ENCODE assay signal across 10 cellular contexts in genomic region chr2:236550701-236551465, GRCh38. TPM values are rescaled to one million over a fixed set of nuclear protein-coding genes. Genes with fewer than 3 reads are reported as not detected.
DNase-seq lines count a peak whose midpoint lies in the region; ATAC-seq and TF ChIP-seq lines count a peak whose summit lies in the region.
"Had no signal": no experiment of that assay in that cellular context is flagged by ENCODE, and none has a peak within 500 bp of the region (broad histone marks: within the 10 kb centered on the region; RNA-seq: fewer than 3 reads in every experiment).

No MANE protein-coding gene starts in this region.

- DNase-seq in stimulated activated CD4-positive, alpha-beta T cell treated with anti-CD3 and anti-CD28 coated beads, Interleukin-15, amount 100 ng/mL, for 24 hours: peak; percentile 44
- no peak for DNase-seq in stimulated activated CD4-positive, alpha-beta T cell treated with anti-CD3 and anti-CD28 coated beads, Interleukin-2, amount 100 ng/mL, for 48 hours
- DNase-seq in GM23338 (ENCODE audit: low spot score) (no peak), pons (ENCODE audit: low spot score) (no peak), HEK293T (ENCODE audit: extremely low spot score) (no peak), SW 1271 (lab: John Stamatoyannopoulos, UW) (no peak)
- DNase-seq: AML-193 had no signal

- H3K27me3 ChIP-seq in GM23338 (ENCODE audit: insufficient read depth): no peaks in the 10 kb centered on the region

- H4K20me1 ChIP-seq in GM23338 (replicated peaks; ENCODE audit: insufficient read depth): no peaks in the 10 kb centered on the region

- peak overlapping the region; percentile 59; the same call in 1 of the 2 replicates for H2AFZ ChIP-seq in GM23338

- no peaks in the 10 kb centered on the region for H3K79me2 ChIP-seq in GM23338 (replicated peaks; ENCODE audit: insufficient read depth)

- CTCF ChIA-PET in HEK293T (lab: Yijun Ruan, JAX): no interaction called here

- H3K9me2 ChIP-seq in GM23338 (ENCODE audit: insufficient read depth): peaks cover 9% of the 10 kb centered on the region; the same call in 1 of the 2 replicates

- no peaks in the 10 kb centered on the region; the same call in 2 of the 3 replicates for H3K36me3 Mint-ChIP-seq in GM23338 (ENCODE audit: low read depth)
- H3K36me3 Mint-ChIP-seq in stimulated activated memory B cell treated with anti-CD40 and anti-IgM and Interleukin-4, amounts not matched to agents 10 μg/mL and 1 μg/mL and 100 μg/mL, for 72 hours: peaks cover 7% of the 10 kb centered on the region

- H3K4me3 Mint-ChIP-seq in GM23338: no peak overlapping the region
- peak overlapping the region; percentile 56 for H3K4me3 Mint-ChIP-seq in stimulated activated memory B cell treated with anti-CD40 and anti-IgM and Interleukin-4, amounts not matched to agents 10 μg/mL and 1 μg/mL and 100 μg/mL, for 72 hours

- H3K4me3 ChIP-seq in GM23338: no peak overlapping the region

- peaks cover 30% of the 10 kb centered on the region for H3K4me1 Mint-ChIP-seq in GM23338
- H3K4me1 Mint-ChIP-seq in stimulated activated memory B cell treated with anti-CD40 and anti-IgM and Interleukin-4, amounts not matched to agents 10 μg/mL and 1 μg/mL and 100 μg/mL, for 72 hours: peaks cover 85% of the 10 kb centered on the region

- H3K27ac ChIP-seq in GM23338 (ENCODE audit: low read depth): no peak overlapping the region

- H3K27ac Mint-ChIP-seq in GM23338: no peak overlapping the region
- H3K27ac Mint-ChIP-seq in stimulated activated memory B cell treated with anti-CD40 and anti-IgM and Interleukin-4, amounts not matched to agents 10 μg/mL and 1 μg/mL and 100 μg/mL, for 72 hours: peak overlapping the region; percentile 84

- POLR2A ChIA-PET in HEK293T (lab: Yijun Ruan, JAX): no interaction called here

- no peaks in the 10 kb centered on the region for H3F3A ChIP-seq in GM23338 (replicated peaks; ENCODE audit: low read depth)

- H3K36me3 ChIP-seq in GM23338 (ENCODE audit: insufficient read depth): no peaks in the 10 kb centered on the region

- H3K9me3 Mint-ChIP-seq in GM23338: peaks cover 6% of the 10 kb centered on the region; the same call in 1 of the 3 replicates
- H3K9me3 Mint-ChIP-seq in stimulated activated memory B cell treated with anti-CD40 and anti-IgM and Interleukin-4, amounts not matched to agents 10 μg/mL and 1 μg/mL and 100 μg/mL, for 72 hours: peaks cover 7% of the 10 kb centered on the region

- no peak for TF ChIP-seq CTCF in GM23338 (conservative IDR thresholded peaks at IDR 0.05; ENCODE audit: low read depth in 2 of 2)

- ATAC-seq in GM23338: no peak
- peak; percentile 39 for ATAC-seq in HG03565 (IDR thresholded peaks at IDR 0.05; ENCODE audit: unreplicated experiment)
- peak; percentile 80 for ATAC-seq in stimulated activated memory B cell treated with anti-CD40 and anti-IgM and Interleukin-4, amounts not matched to agents 10 μg/mL and 1 μg/mL and 100 μg/mL, for 72 hours
- ATAC-seq: SK-N-SH treated with all-trans-retinoic acid at 6 μM for 48 hours had no signal

- H3K4me1 ChIP-seq in GM23338 (ENCODE audit: insufficient read depth): peaks cover 6% of the 10 kb centered on the region

- H3K4me2 ChIP-seq in GM23338: no peak overlapping the region

- H3K27me3 Mint-ChIP-seq in GM23338 (ENCODE audit: insufficient read depth, low read depth, poor library complexity): peaks cover 11% of the 10 kb centered on the region
- H3K27me3 Mint-ChIP-seq in stimulated activated memory B cell treated with anti-CD40 and anti-IgM and Interleukin-4, amounts not matched to agents 10 μg/mL and 1 μg/mL and 100 μg/mL, for 72 hours: no peaks in the 10 kb centered on the region

TF ChIP-seq in GM23338, 12 proteins besides CTCF, POLR2A, EP300 and RAD21 (continues in another document):
- no peak for TF ChIP-seq ETS1 (IDR thresholded peaks at IDR 0.05)
- TF ChIP-seq EZH2 (IDR thresholded peaks at IDR 0.05; ENCODE audit: low read depth, unreplicated experiment): no peak
- TF ChIP-seq ZNF331 (CRISPR knock-in tag; IDR thresholded peaks at IDR 0.05; ENCODE audit: low read depth): no peak
- no peak for TF ChIP-seq NANOG (IDR thresholded peaks at IDR 0.05; ENCODE audit: borderline replicate concordance)

TF ChIP-seq in HEK293T, 16 proteins besides CTCF, POLR2A, EP300 and RAD21:
- TF ChIP-seq ARNT (IDR thresholded peaks at IDR 0.05) (no peak), BHLHE40 (IDR thresholded peaks at IDR 0.05; ENCODE audit: borderline replicate concordance) (no peak), FOXM1 (IDR thresholded peaks at IDR 0.05; ENCODE audit: borderline replicate concordance) (no peak), SP1 (IDR thresholded peaks at IDR 0.05) (no peak), CTBP1 (IDR thresholded peaks at IDR 0.05; ENCODE audit: borderline replicate concordance) (no peak), SUZ12 (IDR thresholded peaks at IDR 0.05) (no peak), NFRKB (IDR thresholded peaks at IDR 0.05) (no peak), ELF4 (IDR thresholded peaks at IDR 0.05) (no peak), FOXA1 (IDR thresholded peaks at IDR 0.05) (no peak), PKNOX1 (IDR thresholded peaks at IDR 0.05) (no peak)
TF ChIP-seq in HEK293T: peak in this region for 0.

RNA-seq across cellular contexts. Expression of gene ACKR3, which starts 18.7 kb away (rescaled TPM):
- total RNA-seq in GM23338 (2014; rRNA removed; shearing (Covaris generic)): 3.0 and 3.1 TPM in 2 replicates
- 0.57 and 1.0 TPM in 2 replicates for polyA plus RNA-seq in GM23338 (2016; fragmentation: Nextera tagmentation; extraction: Ambion mirVana)
